9 cellular contexts compared by ENCODE assay signal in genomic region chr3:51819151-51819550, GRCh38. TPM values are rescaled to one million over a fixed set of nuclear protein-coding genes. Genes with fewer than 3 reads are reported as not detected.
"Had no signal": no experiment of that assay in that cellular context is flagged by ENCODE, and none has a peak within 500 bp of the region (broad histone marks: within the 10 kb centered on the region; RNA-seq: fewer than 3 reads in every experiment).

No MANE protein-coding gene starts in this region.

- H3K4me3 ChIP-seq: GM23248, HAP-1, K562 had no signal

- DNase-seq: HFFc6, IMR-90, KG1 had no signal

- H2AFZ ChIP-seq: GM23248 had no signal

- H3K9me3 ChIP-seq: HAP-1 had no signal

- H3K36me3 ChIP-seq: HAP-1 had no signal

- H3K27ac ChIP-seq: GM23248 had no signal

- H3K4me3 Mint-ChIP-seq: HFFc6 had no signal

- H3K9ac ChIP-seq: GM23248 had no signal

- FAIRE-seq: K562 had no signal

- H3K9me3 Mint-ChIP-seq: HFFc6 had no signal

- H3K4me1 ChIP-seq: HAP-1 had no signal

- H3K27ac Mint-ChIP-seq: HFFc6 had no signal

RNA-seq across cellular contexts. Expression of gene IQCF6, which starts 40.1 kb away (rescaled TPM):
- total RNA-seq: GM23248, H4, H7, HFFc6, HT-29, IMR-90, K562 had no signal
- polyA plus RNA-seq: GM23248, IMR-90, K562 had no signal

RNA-seq across cellular contexts. Expression of gene IQCF2, which starts 42.3 kb away (rescaled TPM):
- total RNA-seq: GM23248, H4, H7, HFFc6, HT-29, IMR-90, K562 had no signal
- polyA plus RNA-seq: GM23248, IMR-90, K562 had no signal

RNA-seq across cellular contexts. Expression of gene IQCF5, which starts 56.2 kb away (rescaled TPM):
- total RNA-seq: GM23248, H4, H7, HFFc6, HT-29, IMR-90, K562 had no signal
- polyA plus RNA-seq: GM23248, IMR-90, K562 had no signal
